Comparison of ENCODE assay signal across 23 cellular contexts in the genomic region with DNA sequence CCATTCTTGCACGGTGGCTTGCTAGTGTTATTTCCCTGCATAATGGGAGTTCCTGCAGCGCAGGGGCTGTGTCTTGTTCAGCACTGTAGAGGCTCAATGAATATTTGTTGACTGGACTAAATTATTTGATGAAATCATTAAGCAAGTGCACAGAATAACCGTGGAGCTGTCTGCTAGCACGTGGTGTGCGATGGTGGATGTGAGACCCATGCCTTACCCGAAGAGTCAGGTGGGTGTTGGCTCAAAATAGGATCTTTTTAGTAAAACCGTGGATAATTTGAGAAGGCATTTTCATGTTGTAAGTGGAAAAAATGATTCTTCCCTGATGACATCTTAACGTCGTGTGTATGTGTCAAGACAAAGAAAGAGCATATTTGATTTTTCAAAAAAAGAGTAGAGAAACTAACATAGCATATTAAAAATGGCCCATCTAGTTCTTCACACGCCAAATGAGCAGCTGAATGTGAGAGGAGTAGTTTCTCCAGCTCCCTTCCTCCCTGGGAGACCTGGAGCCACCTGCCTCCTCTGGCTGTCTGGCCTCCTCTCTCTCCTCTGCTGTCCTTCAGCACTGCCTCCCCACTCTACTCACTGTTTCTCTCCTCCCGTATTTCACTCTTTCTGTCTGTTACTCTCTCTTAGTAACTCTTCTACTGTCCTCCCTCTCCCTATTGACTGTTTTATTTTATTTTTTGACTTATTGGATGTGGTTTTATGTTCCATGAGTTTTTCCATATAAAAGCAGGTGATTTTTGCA.
"Had no signal": no experiment of that assay in that cellular context is flagged by ENCODE, and none has a peak within 500 bp of the region (broad histone marks: within the 10 kb centered on the region; RNA-seq: fewer than 3 reads in every experiment).

No MANE protein-coding gene starts in this region.

- H3K27ac Mint-ChIP-seq: activated CD4-positive, alpha-beta T cell treated with anti-CD3 and anti-CD28 coated beads, Interleukin-2, amount 10 ng/mL, durations not matched to agents 24 days and 14 days; activated CD8-positive, alpha-beta T cell treated with anti-CD3 and anti-CD28 coated beads, Interleukin-2, amount 10 ng/mL, durations not matched to agents 7 days and 5 days; activated naive CD8-positive, alpha-beta T cell treated with anti-CD3 and anti-CD28 coated beads for 36 hours; activated T-helper 2 cell treated with anti-CD3 and anti-CD28 coated beads, Interferon-gamma antibody, Interleukin-2, Interleukin-4, amounts not matched to agents 10 μg/mL and 5 μg/mL and 100 μg/mL, durations not matched to agents 14 hours and 24 hours and 36 hours; natural killer cell treated with Interleukin-12 subunit alpha and Interleukin-12 subunit beta and Interleukin-15 and Interleukin-18, amount 100 ng/mL, for 72 hours; stimulated activated effector memory CD8-positive, alpha-beta T cell treated with anti-CD3 and anti-CD28 coated beads, Interleukin-12 subunit alpha, Interleukin-12 subunit beta, amount 100 ng/mL, for 72 hours; T-helper 1 cell treated with Interleukin-12 subunit alpha and Interleukin-12 subunit beta and Interleukin-4 antibody, amounts not matched to agents 30 μg/mL and 1 μg/mL, for 36 hours had no signal

- DNase-seq: activated CD4-positive, alpha-beta T cell treated with anti-CD3 and anti-CD28 coated beads, Interleukin-2, amount 10 ng/mL, durations not matched to agents 24 days and 14 days; activated CD4-positive, CD25-positive, alpha-beta regulatory T cell; activated CD8-positive, alpha-beta T cell treated with anti-CD3 and anti-CD28 coated beads, Interleukin-2, amount 10 ng/mL, durations not matched to agents 7 days and 5 days; activated naive CD4-positive, alpha-beta T cell treated with Interleukin-2 at 50 U/mL for 16 hours; activated naive CD8-positive, alpha-beta T cell treated with anti-CD3 and anti-CD28 coated beads for 36 hours; central memory CD4-positive, alpha-beta T cell; effector memory CD4-positive, alpha-beta T cell; foreskin melanocyte; immature natural killer cell; left ventricle myocardium superior; mammary epithelial cell; small intestine; stimulated activated CD4-positive, alpha-beta T cell treated with anti-CD3 and anti-CD28 coated beads, Interleukin-2, amount 100 ng/mL, for 24 hours; T1000; upper lobe of left lung had no signal

- H3K9me3 ChIP-seq: thoracic aorta, upper lobe of left lung had no signal

- H3K4me1 Mint-ChIP-seq: activated naive CD8-positive, alpha-beta T cell treated with anti-CD3 and anti-CD28 coated beads for 36 hours had no signal

- ATAC-seq: activated CD8-positive, alpha-beta T cell treated with anti-CD3 and anti-CD28 coated beads, Interleukin-2, amount 10 ng/mL, durations not matched to agents 7 days and 5 days; esophagus mucosa; left ventricle myocardium superior; natural killer cell treated with Interleukin-12 subunit alpha and Interleukin-12 subunit beta and Interleukin-15 and Interleukin-18, amount 100 ng/mL, for 72 hours; sciatic nerve; stimulated activated effector memory CD8-positive, alpha-beta T cell treated with anti-CD3 and anti-CD28 coated beads, Interleukin-12 subunit alpha, Interleukin-12 subunit beta, amount 100 ng/mL, for 72 hours had no signal

- H3K4me1 ChIP-seq: parathyroid adenoma, upper lobe of left lung had no signal

- H3K4me3 ChIP-seq: upper lobe of left lung had no signal

- H3K9ac ChIP-seq: parathyroid adenoma had no signal

- H3K36me3 Mint-ChIP-seq: activated naive CD8-positive, alpha-beta T cell treated with anti-CD3 and anti-CD28 coated beads for 36 hours; natural killer cell treated with Interleukin-12 subunit alpha and Interleukin-12 subunit beta and Interleukin-15 and Interleukin-18, amount 100 ng/mL, for 72 hours; stimulated activated effector memory CD8-positive, alpha-beta T cell treated with anti-CD3 and anti-CD28 coated beads, Interleukin-12 subunit alpha, Interleukin-12 subunit beta, amount 100 ng/mL, for 72 hours had no signal

- H2AFZ ChIP-seq: parathyroid adenoma had no signal

- H3K9me3 Mint-ChIP-seq: activated naive CD8-positive, alpha-beta T cell treated with anti-CD3 and anti-CD28 coated beads for 36 hours; activated T-helper 2 cell treated with anti-CD3 and anti-CD28 coated beads, Interferon-gamma antibody, Interleukin-2, Interleukin-4, amounts not matched to agents 10 μg/mL and 5 μg/mL and 100 μg/mL, durations not matched to agents 14 hours and 24 hours and 36 hours; immature natural killer cell; natural killer cell treated with Interleukin-12 subunit alpha and Interleukin-12 subunit beta and Interleukin-15 and Interleukin-18, amount 100 ng/mL, for 72 hours; stimulated activated effector memory CD8-positive, alpha-beta T cell treated with anti-CD3 and anti-CD28 coated beads, Interleukin-12 subunit alpha, Interleukin-12 subunit beta, amount 100 ng/mL, for 72 hours; T-helper 1 cell treated with Interleukin-12 subunit alpha and Interleukin-12 subunit beta and Interleukin-4 antibody, amounts not matched to agents 30 μg/mL and 1 μg/mL, for 36 hours had no signal

- H3K79me2 ChIP-seq: parathyroid adenoma had no signal

- H3K4me3 Mint-ChIP-seq: activated CD4-positive, alpha-beta T cell treated with anti-CD3 and anti-CD28 coated beads, Interleukin-2, amount 10 ng/mL, durations not matched to agents 24 days and 14 days; activated CD8-positive, alpha-beta T cell treated with anti-CD3 and anti-CD28 coated beads, Interleukin-2, amount 10 ng/mL, durations not matched to agents 7 days and 5 days; activated naive CD8-positive, alpha-beta T cell treated with anti-CD3 and anti-CD28 coated beads for 36 hours; immature natural killer cell; natural killer cell treated with Interleukin-12 subunit alpha and Interleukin-12 subunit beta and Interleukin-15 and Interleukin-18, amount 100 ng/mL, for 72 hours; stimulated activated effector memory CD8-positive, alpha-beta T cell treated with anti-CD3 and anti-CD28 coated beads, Interleukin-12 subunit alpha, Interleukin-12 subunit beta, amount 100 ng/mL, for 72 hours; T-helper 1 cell treated with Interleukin-12 subunit alpha and Interleukin-12 subunit beta and Interleukin-4 antibody, amounts not matched to agents 30 μg/mL and 1 μg/mL, for 36 hours had no signal

- H3K27ac ChIP-seq: parathyroid adenoma, thoracic aorta, upper lobe of left lung had no signal

- H3K27me3 ChIP-seq: upper lobe of left lung had no signal

- H3K36me3 ChIP-seq: thoracic aorta, upper lobe of left lung had no signal
